In the genomic region with DNA sequence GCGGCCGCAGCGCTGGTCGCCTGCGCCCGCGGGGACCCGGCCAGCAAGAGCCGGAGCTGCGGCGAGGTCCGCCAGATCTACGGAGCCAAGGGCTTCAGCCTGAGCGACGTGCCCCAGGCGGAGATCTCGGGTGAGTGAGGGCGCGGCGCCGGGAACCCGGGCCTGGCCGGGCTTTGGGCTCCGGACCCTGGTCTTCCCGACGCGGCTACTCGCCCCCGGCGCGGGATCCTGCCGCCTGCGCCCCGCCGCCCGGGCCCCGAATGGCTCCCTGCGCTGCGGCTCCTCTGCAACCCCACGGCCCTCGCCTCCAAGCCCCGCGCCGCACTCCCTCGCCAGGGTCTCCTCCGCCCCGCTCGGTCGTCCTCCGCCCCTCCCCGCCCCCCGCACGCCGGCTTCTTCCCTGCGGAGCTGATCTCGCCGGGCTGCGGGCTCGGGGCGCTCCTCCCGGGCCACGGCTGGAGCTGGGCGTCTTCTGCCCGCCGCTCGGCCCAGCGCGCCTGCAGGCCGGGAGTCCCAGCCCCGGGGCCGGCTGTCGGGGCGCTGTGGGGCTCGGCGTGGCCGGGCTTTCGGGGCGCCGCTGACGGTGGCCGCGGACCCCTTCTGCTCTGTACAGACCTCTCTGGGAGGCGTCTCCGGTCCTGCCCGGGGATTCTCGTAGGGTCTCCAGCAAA, we compare ENCODE assay signal across 8 cellular contexts. TPM values are rescaled to one million over a fixed set of nuclear protein-coding genes. Genes with fewer than 3 reads are reported as not detected.
A peak's percentile ranks its signal among the peaks of the same experiment; 100 is the strongest.
DNase-seq lines count a peak whose midpoint lies in the region; TF ChIP-seq lines count a peak whose summit lies in the region.

No MANE protein-coding gene starts in this region.

- H3K4me1 Mint-ChIP-seq in activated naive CD4-positive, alpha-beta T cell treated with anti-CD3 and anti-CD28 coated beads for 36 hours (ENCODE audit: low read depth): peaks cover 8% of the 10 kb centered on the region

- no peak overlapping the region for H2AFZ ChIP-seq in Karpas-422 (ENCODE audit: low read length)
- H2AFZ ChIP-seq in mammary epithelial cell (ENCODE audit: low read depth, low read length): peak overlapping the region; percentile 19

- no peak overlapping the region for H3K27ac ChIP-seq in Karpas-422 (ENCODE audit: low read length)
- H3K27ac ChIP-seq in mammary epithelial cell (ENCODE audit: insufficient read depth, low read depth, low read length): peak overlapping the region; percentile 57
- peak overlapping the region; percentile 81 to 94 for H3K27ac ChIP-seq in tibial artery

- WGBS in mammary epithelial cell (ENCODE audit: low coverage, missing lambda C conversion rate): 0% methylated on average over 6 of the region's 86 CpGs
- WGBS in lower leg skin, 2 donors: 0 to 1% methylated on average over 2 to 40 of the region's 86 CpGs

- H3K4me1 ChIP-seq in Karpas-422 (ENCODE audit: low read length): peaks cover 9% of the 10 kb centered on the region
- peaks cover 59% of the 10 kb centered on the region for H3K4me1 ChIP-seq in mammary epithelial cell (ENCODE audit: insufficient read depth, low read length)
- peaks cover 10 to 49% (median 42%) of the 10 kb centered on the region in 4 donors for H3K4me1 ChIP-seq in tibial artery

- H3K4me3 ChIP-seq in Karpas-422 (ENCODE audit: low read length) (peak overlapping the region; percentile 40; the same call in 1 of the 2 replicates), mammary epithelial cell (replicated peaks in 1 of 3; ENCODE audit: insufficient read depth in 1 of 3, low read depth in 2 of 3, low read length in 3 of 3) (peak overlapping the region; percentile 61 to 74 (median 71)), lower leg skin (ENCODE audit: low read depth, poor library complexity, severe bottlenecking) (peak overlapping the region; percentile 58), tibial artery (peak overlapping the region; percentile 64 to 69)

- H3K36me3 Mint-ChIP-seq in activated naive CD4-positive, alpha-beta T cell treated with anti-CD3 and anti-CD28 coated beads for 36 hours (ENCODE audit: low read depth): no peaks in the 10 kb centered on the region

- in situ Hi-C loops in mammary epithelial cell (cut with MboI; ENCODE audit: low sequenced_read_pairs in 2 of 2): loop anchor here (5.0 to 10.0 kb wide), 3 partner anchors 61 to 284 kb away; no protein-coding TSS in a partner anchor

- peak overlapping the region; percentile 38 for H3K4me2 ChIP-seq in Karpas-422 (ENCODE audit: low read depth, low read length, poor library complexity, severe bottlenecking)
- peak overlapping the region; percentile 90 for H3K4me2 ChIP-seq in mammary epithelial cell (ENCODE audit: insufficient read depth, low read depth, low read length)

- H3K9me3 ChIP-seq in Karpas-422 (ENCODE audit: low read length) (no peaks in the 10 kb centered on the region), mammary epithelial cell (replicated peaks; ENCODE audit: insufficient read depth, low read length) (no peaks in the 10 kb centered on the region), tibial artery (no peaks in the 10 kb centered on the region)

- no peak for DNase-seq in activated naive CD4-positive, alpha-beta T cell treated with anti-CD3 and anti-CD28 coated beads for 36 hours
- no peak for DNase-seq in activated naive CD4-positive, alpha-beta T cell treated with anti-CD3 and anti-CD28 coated beads, Interleukin-2, amount 50 U/mL, for 16 hours
- DNase-seq in Karpas-422 (no peak), mammary epithelial cell (peak; percentile 30), lower leg skin (ENCODE audit: low spot score in 2 of 2) (peak in 1 of 2 donors; percentile 86), tibial artery (peak in 1 of 2 donors; percentile 68), AML-193 (lab: John Stamatoyannopoulos, UW) (no peak)
- DNase-seq in activated CD4-positive, CD25-positive, alpha-beta regulatory T cell (lab: John Stamatoyannopoulos, UW): no peak

- H3K27me3 Mint-ChIP-seq in activated naive CD4-positive, alpha-beta T cell treated with anti-CD3 and anti-CD28 coated beads for 36 hours (ENCODE audit: low read depth): peaks cover 20% of the 10 kb centered on the region

- H3K9ac ChIP-seq in Karpas-422 (ENCODE audit: low read length) (peak overlapping the region; percentile 55), mammary epithelial cell (ENCODE audit: insufficient read depth, low read length) (peak overlapping the region; percentile 62)

- CTCF ChIA-PET in activated naive CD4-positive, alpha-beta T cell treated with anti-CD3 and anti-CD28 coated beads for 36 hours (lab: Charles Lee): interaction anchor here (0.6 to 1.3 kb wide), 2 partner anchors 129 to 205 kb away, joined by 3 read pairs; no protein-coding TSS in a partner anchor
- CTCF ChIA-PET in mammary epithelial cell (lab: Charles Lee; ENCODE audit: low non-redundant PET): no interaction called here

- no peak for TF ChIP-seq POLR2A in lower leg skin (IDR thresholded peaks at IDR 0.05)

- no peaks in the 10 kb centered on the region for H3K36me3 ChIP-seq in Karpas-422 (ENCODE audit: insufficient read depth, low read length)
- no peaks in the 10 kb centered on the region for H3K36me3 ChIP-seq in mammary epithelial cell (ENCODE audit: insufficient read depth, low read length)
- no peaks in the 10 kb centered on the region for H3K36me3 ChIP-seq in tibial artery

- intact Hi-C loops in activated naive CD4-positive, alpha-beta T cell treated with anti-CD3 and anti-CD28 coated beads for 36 hours (cut with micrococcal nuclease): loop anchor here (5.0 kb wide), 1 partner anchor 131 kb away; a partner anchor contains a TSS
- intact Hi-C loops in mammary epithelial cell (cut with micrococcal nuclease): loop anchor here (5.0 to 10.0 kb wide), 2 partner anchors 129 to 374 kb away; a partner anchor contains a TSS
- intact Hi-C loops in lower leg skin (cut with DNase I; ENCODE audit: low total_unique reads): loop anchor here (5.0 kb wide), 1 partner anchor 204 kb away; no protein-coding TSS in a partner anchor
- intact Hi-C loops in tibial artery (cut with DNase I; ENCODE audit: low total_unique reads): loop anchor here (2.0 to 10.0 kb wide), 2 partner anchors 61 to 129 kb away; a partner anchor contains a TSS

- peak overlapping the region; percentile 65 for H3K4me3 Mint-ChIP-seq in activated naive CD4-positive, alpha-beta T cell treated with anti-CD3 and anti-CD28 coated beads for 36 hours

- BruUV-seq in mammary epithelial cell (replicated peaks; lab: Mats Ljungman, UMichigan): no TSS peak

- no peaks in the 10 kb centered on the region for H3K79me2 ChIP-seq in Karpas-422 (ENCODE audit: low read length)
- H3K79me2 ChIP-seq in mammary epithelial cell (ENCODE audit: insufficient read depth, low read length): peaks cover 60% of the 10 kb centered on the region

- no peak overlapping the region for H3K27ac Mint-ChIP-seq in activated naive CD4-positive, alpha-beta T cell treated with anti-CD3 and anti-CD28 coated beads for 36 hours

- no peaks in the 10 kb centered on the region for H3K9me3 Mint-ChIP-seq in activated naive CD4-positive, alpha-beta T cell treated with anti-CD3 and anti-CD28 coated beads for 36 hours

- H3K9me2 ChIP-seq in Karpas-422 (replicated peaks; ENCODE audit: insufficient read depth, low read length): no peaks in the 10 kb centered on the region

- no peak for TF ChIP-seq CTCF in mammary epithelial cell (conservative IDR thresholded peaks at IDR 0.05 in 1 of 2, IDR thresholded peaks at IDR 0.05 in 1 of 2; ENCODE audit: extremely low read depth in 1 of 2, insufficient read depth in 1 of 2, low read depth in 1 of 2, low read length in 2 of 2)
- TF ChIP-seq CTCF in lower leg skin (IDR thresholded peaks at IDR 0.05): no peak
- no peak for TF ChIP-seq CTCF in tibial artery (IDR thresholded peaks at IDR 0.05)

- H3K27me3 ChIP-seq in Karpas-422 (ENCODE audit: low read length) (no peaks in the 10 kb centered on the region), mammary epithelial cell (ENCODE audit: insufficient read depth, low read length) (no peaks in the 10 kb centered on the region), tibial artery (no peaks in the 10 kb centered on the region)

- dilution Hi-C loops in mammary epithelial cell (cut with HindIII; ENCODE audit: low sequenced_read_pairs): loop anchor here (10.0 kb wide), 1 partner anchor 201 kb away; no protein-coding TSS in a partner anchor

- H4K20me1 ChIP-seq in Karpas-422 (ENCODE audit: insufficient read depth, low read depth, low read length) (no peaks in the 10 kb centered on the region), mammary epithelial cell (ENCODE audit: insufficient read depth, low read length) (no peaks in the 10 kb centered on the region)

RNA-seq across cellular contexts. Expression of a gene that starts 0.6 kb away (rescaled TPM):
- total RNA-seq in activated naive CD4-positive, alpha-beta T cell treated with anti-CD3 and anti-CD28 coated beads for 36 hours: 1 to 10 TPM; 1.2 to 1.5 TPM
- total RNA-seq in Karpas-422 (2014; rRNA removed; shearing (Covaris generic); ENCODE audit: low replicate concordance): 0.60 and 0.87 TPM in 2 replicates
- total RNA-seq in mammary epithelial cell: 100 to 1,000 TPM; 238 to 266 TPM
- polyA plus RNA-seq in mammary epithelial cell: 178 TPM
- 84.2 TPM for polyA minus RNA-seq in mammary epithelial cell
- 100 to 1,000 TPM in 3 of 4 donors, 10 to 100 TPM in 1; 87.6 to 145 (median 114) TPM for total RNA-seq in lower leg skin

Comparison
In these comparisons a context has a peak if more than half of its experiments do, and no peak if none do; other contexts are left out.
1. RNA of a gene that starts 0.6 kb away (total RNA-seq): 238 to 266 TPM in mammary epithelial cell and 87.6 to 145 TPM in lower leg skin; 1.2 to 1.5 TPM in activated naive CD4-positive, alpha-beta T cell treated with anti-CD3 and anti-CD28 coated beads for 36 hours and 0.60 to 0.87 TPM in Karpas-422; every median in the first group is over 10 times any median in the second.
2. Peak in every context shown above with its lines, with median percentiles within 50 percentile points of each other: H3K4me3 ChIP-seq.